ENCODE assay signal across 8 cellular contexts in genomic region chr7:148963583-148964509, GRCh38.
DNase-seq lines count a peak whose midpoint lies in the region; ATAC-seq, FAIRE-seq and TF ChIP-seq lines count a peak whose summit lies in the region.

No MANE protein-coding gene starts in this region.

- ATAC-seq in T-helper 17 cell (no peak), HG03135 (IDR thresholded peaks at IDR 0.05; ENCODE audit: unreplicated experiment) (no peak)

- no peaks in the 10 kb centered on the region for H3K9me3 ChIP-seq in T-helper 17 cell (ENCODE audit: control insufficient read depth, low read length, poor library complexity, severe bottlenecking)

- peak; percentile 34 for DNase-seq in NCI-H345 (lab: John Stamatoyannopoulos, UW)
- DNase-seq in NCI-H345 treated with DMSO at 0.1 percent for 48 hours (lab: John Stamatoyannopoulos, UW; ENCODE audit: unreplicated experiment) = no peak
- no peak for DNase-seq in T-helper 17 cell
- peak; percentile 25 for DNase-seq in fibroblast of the aortic adventitia (ENCODE audit: low read depth)
- DNase-seq in progenitor cell of endocrine pancreas (ENCODE audit: low spot score, unreplicated experiment) = no peak
- no peak for DNase-seq in activated CD4-positive, CD25-positive, alpha-beta regulatory T cell (lab: John Stamatoyannopoulos, UW)
- no peak for DNase-seq in urothelium cell line (ENCODE audit: low spot score)

- peak overlapping the region; percentile 84 for H3K4me3 Mint-ChIP-seq in T-helper 17 cell
- peak overlapping the region; percentile 90 for H3K4me3 Mint-ChIP-seq in progenitor cell of endocrine pancreas (ENCODE audit: low read depth)

- no peaks in the 10 kb centered on the region for H3K9me3 Mint-ChIP-seq in progenitor cell of endocrine pancreas (ENCODE audit: low read depth)

- H3K27ac Mint-ChIP-seq in T-helper 17 cell (peak overlapping the region; percentile 95), progenitor cell of endocrine pancreas (peak overlapping the region; percentile 95)

- no peak for TF ChIP-seq CTCF in fibroblast of the aortic adventitia (IDR thresholded peaks at IDR 0.05; ENCODE audit: insufficient read depth, low read length)
- no peak for TF ChIP-seq CTCF in progenitor cell of endocrine pancreas (IDR thresholded peaks at IDR 0.05; ENCODE audit: unreplicated experiment)

- H3K36me3 Mint-ChIP-seq in T-helper 17 cell (ENCODE audit: low read depth) (no peaks in the 10 kb centered on the region), progenitor cell of endocrine pancreas (ENCODE audit: insufficient read depth) (no peaks in the 10 kb centered on the region)

- H3K27me3 Mint-ChIP-seq in T-helper 17 cell (no peaks in the 10 kb centered on the region), progenitor cell of endocrine pancreas (no peaks in the 10 kb centered on the region)

- no peak for FAIRE-seq in urothelium cell line (lab: Jason Lieb, UNC)

- H3K4me1 Mint-ChIP-seq in T-helper 17 cell = peaks cover 18% of the 10 kb centered on the region
- peaks cover 5% of the 10 kb centered on the region for H3K4me1 Mint-ChIP-seq in progenitor cell of endocrine pancreas (ENCODE audit: low read depth)

- H3K4me3 ChIP-seq in fibroblast of the aortic adventitia (ENCODE audit: low read depth, low read length) = peak overlapping the region; percentile 44

Comparison
In these comparisons a context has a peak if more than half of its experiments do, and no peak if none do; other contexts are left out.
1. DNase-seq: peak in NCI-H345 (single experiment) and fibroblast of the aortic adventitia (single experiment); none in NCI-H345 treated with DMSO at 0.1 percent for 48 hours (single experiment), T-helper 17 cell (0 of 3), progenitor cell of endocrine pancreas (single experiment), activated CD4-positive, CD25-positive, alpha-beta regulatory T cell (0 of 4) and urothelium cell line (single experiment).